Comparison of ENCODE assay signal across 18 cellular contexts in genomic region chr19:48958006-48958405, GRCh38. TPM values are rescaled to one million over a fixed set of nuclear protein-coding genes. Genes with fewer than 3 reads are reported as not detected.
DNase-seq lines count a peak whose midpoint lies in the region; ATAC-seq, FAIRE-seq and TF ChIP-seq lines count a peak whose summit lies in the region.
"Had no signal": no experiment of that assay in that cellular context is flagged by ENCODE, and none has a peak within 500 bp of the region (broad histone marks: within the 10 kb centered on the region; RNA-seq: fewer than 3 reads in every experiment).

No MANE protein-coding gene starts in this region.

- H3K4me2 ChIP-seq in endothelial cell of umbilical vein (ENCODE audit: insufficient read depth, low read length) (no peak overlapping the region), GM23248 (ENCODE audit: unreplicated experiment) (no peak overlapping the region)

- in situ Hi-C loops in GM23248 (cut with MboI) = no loop called here

- no peak for DNase-seq in activated naive CD4-positive, alpha-beta T cell treated with anti-CD3 and anti-CD28 coated beads, Interleukin-2, amount 10 ng/mL, durations not matched to agents 7 days and 5 days
- DNase-seq in activated naive CD4-positive, alpha-beta T cell treated with Interleukin-2 at 50 U/mL for 16 hours = no peak
- no peak for DNase-seq in activated B cell treated with CpG ODN at 0.5 μM for 24 hours
- DNase-seq in endothelial cell of umbilical vein (ENCODE audit: low read depth, low spot score) = no peak
- no peak for DNase-seq in DMS79 (lab: John Stamatoyannopoulos, UW)
- DNase-seq in esophagus muscularis mucosa (ENCODE audit: extremely low spot score) = no peak
- DNase-seq in GM23248 = no peak
- DNase-seq: ACHN, C1 segment of cervical spinal cord, H7, NCI-H1105 treated with DMSO at 0.1 percent for 48 hours, NCI-H1694, NCI-H2081 treated with DMSO at 0.1 percent for 48 hours, SJCRH30 had no signal

- H3K27ac Mint-ChIP-seq in activated naive CD4-positive, alpha-beta T cell treated with anti-CD3 and anti-CD28 coated beads, Interleukin-2, amount 10 ng/mL, durations not matched to agents 7 days and 5 days = peak overlapping the region; percentile 46
- H3K27ac Mint-ChIP-seq in activated B cell treated with CpG ODN at 0.5 μM for 24 hours = peak overlapping the region; percentile 24

- 96% methylated on average over 8 of the region's 8 CpGs for WGBS in esophagus muscularis mucosa
- WGBS in GM23248 (ENCODE audit: low coverage in 1 of 2, low lambda C conversion rate in 2 of 2, missing lambda C conversion rate in 2 of 2), 2 experiments = 89 to 96% methylated on average over 8 of the region's 8 CpGs

- no peaks in the 10 kb centered on the region for H3K9me3 Mint-ChIP-seq in activated naive CD4-positive, alpha-beta T cell treated with anti-CD3 and anti-CD28 coated beads, Interleukin-2, amount 10 ng/mL, durations not matched to agents 7 days and 5 days
- H3K9me3 Mint-ChIP-seq in activated B cell treated with CpG ODN at 0.5 μM for 24 hours = no peaks in the 10 kb centered on the region

- no peak for FAIRE-seq in endothelial cell of umbilical vein (lab: Jason Lieb, UNC)
- FAIRE-seq: D721Med had no signal

- H2AFZ ChIP-seq in endothelial cell of umbilical vein (ENCODE audit: low read depth, low read length) = no peak overlapping the region
- H2AFZ ChIP-seq in GM23248 = no peak overlapping the region

- peaks cover 5% of the 10 kb centered on the region for H3K4me1 ChIP-seq in HEK293 (ENCODE audit: control insufficient read depth, insufficient read depth, low read length)
- H3K4me1 ChIP-seq in endothelial cell of umbilical vein (ENCODE audit: control insufficient read depth, extremely low read depth, insufficient read depth, low read length) = peaks cover 21% of the 10 kb centered on the region
- peaks cover 17 to 38% (median 35%) of the 10 kb centered on the region in 4 donors for H3K4me1 ChIP-seq in esophagus muscularis mucosa
- peaks cover 15% of the 10 kb centered on the region for H3K4me1 ChIP-seq in GM23248 (ENCODE audit: insufficient read depth)

- H3K9ac ChIP-seq in endothelial cell of umbilical vein (replicated peaks; ENCODE audit: extremely low read depth, insufficient read depth, low read length) (no peak overlapping the region), GM23248 (no peak overlapping the region)

- H4K20me1 ChIP-seq in endothelial cell of umbilical vein (replicated peaks; ENCODE audit: control insufficient read depth, extremely low read depth, insufficient read depth, low read length) (no peaks in the 10 kb centered on the region), GM23248 (ENCODE audit: insufficient read depth) (no peaks in the 10 kb centered on the region)

- intact Hi-C loops in activated B cell treated with CpG ODN at 0.5 μM for 24 hours (cut with micrococcal nuclease) (no loop called here), endothelial cell of umbilical vein (cut with micrococcal nuclease) (no loop called here), esophagus muscularis mucosa (cut with DNase I) (no loop called here)

- no peaks in the 10 kb centered on the region for H3K9me1 ChIP-seq in endothelial cell of umbilical vein (replicated peaks; ENCODE audit: control insufficient read depth, extremely low read depth, insufficient read depth, low read length)

- dilution Hi-C loops in endothelial cell of umbilical vein (cut with MboI; ENCODE audit: extremely low pct_ligation_motif_present, low sequenced_read_pairs) = no loop called here

- peaks cover 51% of the 10 kb centered on the region for H3K36me3 Mint-ChIP-seq in activated naive CD4-positive, alpha-beta T cell treated with anti-CD3 and anti-CD28 coated beads, Interleukin-2, amount 10 ng/mL, durations not matched to agents 7 days and 5 days
- H3K36me3 Mint-ChIP-seq in activated B cell treated with CpG ODN at 0.5 μM for 24 hours (ENCODE audit: low read depth) = peaks cover 32% of the 10 kb centered on the region

- H3K27me3 Mint-ChIP-seq in activated naive CD4-positive, alpha-beta T cell treated with anti-CD3 and anti-CD28 coated beads, Interleukin-2, amount 10 ng/mL, durations not matched to agents 7 days and 5 days = no peaks in the 10 kb centered on the region
- H3K27me3 Mint-ChIP-seq in activated B cell treated with CpG ODN at 0.5 μM for 24 hours = no peaks in the 10 kb centered on the region

- H3K27ac ChIP-seq in HEK293 (ENCODE audit: extremely low read depth, low read depth, low read length) (no peak overlapping the region), endothelial cell of umbilical vein (ENCODE audit: insufficient read depth, low read depth, low read length) (no peak overlapping the region), esophagus muscularis mucosa (replicated peaks in 1 of 4) (no peak overlapping the region), GM23248 (no peak overlapping the region)
- H3K27ac ChIP-seq: SJCRH30 had no signal

- no peak for ATAC-seq in activated B cell treated with CpG ODN at 0.5 μM for 24 hours (ENCODE audit: low read depth)
- ATAC-seq: Panc1 had no signal

- no TSS peak for BruUV-seq in endothelial cell of umbilical vein (replicated peaks; lab: Mats Ljungman, UMichigan)

- H3K4me3 ChIP-seq in HEK293 (ENCODE audit: low read depth, low read length) (no peak overlapping the region), endothelial cell of umbilical vein (replicated peaks in 1 of 3; ENCODE audit: insufficient read depth in 1 of 3, low read depth in 1 of 3, low read length in 3 of 3) (no peak overlapping the region), esophagus muscularis mucosa (no peak overlapping the region), GM23248 (no peak overlapping the region)
- H3K4me3 ChIP-seq: SJCRH30 had no signal

- no peaks in the 10 kb centered on the region for H3K9me2 ChIP-seq in GM23248 (ENCODE audit: insufficient read depth)

- H3K27me3 ChIP-seq in endothelial cell of umbilical vein (ENCODE audit: control insufficient read depth in 2 of 2, insufficient read depth in 2 of 2, low read length in 2 of 2) (no peaks in the 10 kb centered on the region), esophagus muscularis mucosa (no peaks in the 10 kb centered on the region), GM23248 (replicated peaks; ENCODE audit: insufficient read depth) (no peaks in the 10 kb centered on the region)
- H3K27me3 ChIP-seq: SJCRH30 had no signal

- peaks cover 24% of the 10 kb centered on the region for H3K79me2 ChIP-seq in endothelial cell of umbilical vein (ENCODE audit: control insufficient read depth, insufficient read depth, low read length)
- peaks cover 31% of the 10 kb centered on the region for H3K79me2 ChIP-seq in GM23248 (ENCODE audit: insufficient read depth)

- TF ChIP-seq EP300 in esophagus muscularis mucosa (IDR thresholded peaks at IDR 0.05) = no peak

- H3F3A ChIP-seq in GM23248 (ENCODE audit: insufficient read depth) = peaks cover 22% of the 10 kb centered on the region

- no peak for TF ChIP-seq CTCF in HEK293 (tag by site-specific recombination; IDR thresholded peaks at IDR 0.05)
- no peak for TF ChIP-seq CTCF in activated B cell treated with CpG ODN at 0.5 μM for 24 hours (IDR thresholded peaks at IDR 0.05)
- TF ChIP-seq CTCF in endothelial cell of umbilical vein (IDR thresholded peaks at IDR 0.05; ENCODE audit: extremely low read depth in 1 of 2, insufficient read depth in 1 of 2, low read depth in 1 of 2, low read length in 2 of 2) = no peak
- TF ChIP-seq CTCF in esophagus muscularis mucosa (IDR thresholded peaks at IDR 0.05) = no peak

- POLR2A ChIA-PET in HEK293 (lab: Yijun Ruan, JAX) (interaction anchor here (0.6 to 1.1 kb wide), 4 partner anchors 15 to 156 kb away, joined by 4 to 6 read pairs (median 4); no protein-coding TSS in a partner anchor), activated B cell treated with CpG ODN at 0.5 μM for 24 hours (lab: Charles Lee) (interaction anchor here (0.6 to 4.9 kb wide), 2 partner anchors 34 to 84 kb away, joined by 3 to 53 read pairs; partner anchors contain the start of gene PPP1R15A), endothelial cell of umbilical vein (lab: Charles Lee) (no interaction called here)

- peaks cover 76% of the 10 kb centered on the region for H3K4me1 Mint-ChIP-seq in activated naive CD4-positive, alpha-beta T cell treated with anti-CD3 and anti-CD28 coated beads, Interleukin-2, amount 10 ng/mL, durations not matched to agents 7 days and 5 days
- peaks cover 44% of the 10 kb centered on the region for H3K4me1 Mint-ChIP-seq in activated B cell treated with CpG ODN at 0.5 μM for 24 hours

- CTCF ChIA-PET in activated naive CD4-positive, alpha-beta T cell treated with anti-CD3 and anti-CD28 coated beads, Interleukin-2, amount 10 ng/mL, durations not matched to agents 7 days and 5 days (lab: Charles Lee) = no interaction called here
- CTCF ChIA-PET in HEK293 (lab: Yijun Ruan, JAX) = no interaction called here
- CTCF ChIA-PET in activated B cell treated with CpG ODN at 0.5 μM for 24 hours (lab: Charles Lee) = no interaction called here
- CTCF ChIA-PET in endothelial cell of umbilical vein (lab: Charles Lee) = no interaction called here

- H3K9me3 ChIP-seq in HEK293 (ENCODE audit: control insufficient read depth, insufficient read depth, low read depth, low read length) (no peaks in the 10 kb centered on the region), endothelial cell of umbilical vein (replicated peaks; ENCODE audit: control insufficient read depth, insufficient read depth, low read length) (no peaks in the 10 kb centered on the region), esophagus muscularis mucosa (no peaks in the 10 kb centered on the region), GM23248 (ENCODE audit: low read depth) (no peaks in the 10 kb centered on the region)
- H3K9me3 ChIP-seq: SJCRH30 had no signal

- H3K36me3 ChIP-seq in HEK293 (ENCODE audit: control insufficient read depth in 2 of 2, insufficient read depth in 1 of 2, low read length in 2 of 2) = peaks cover 22 to 38% of the 10 kb centered on the region in 2 experiments; a peak in 2 of 3 replicates
- H3K36me3 ChIP-seq in endothelial cell of umbilical vein (ENCODE audit: control insufficient read depth in 2 of 2, extremely low read depth in 1 of 2, insufficient read depth in 2 of 2, low read length in 2 of 2) = peaks cover 0 to 3% of the 10 kb centered on the region in 2 experiments
- peaks cover 0 to 31% (median 3%) of the 10 kb centered on the region in 4 donors for H3K36me3 ChIP-seq in esophagus muscularis mucosa
- H3K36me3 ChIP-seq in GM23248 (ENCODE audit: low read depth) = peaks cover 7% of the 10 kb centered on the region; the same call in 1 of the 2 replicates

- H3K4me3 Mint-ChIP-seq in activated naive CD4-positive, alpha-beta T cell treated with anti-CD3 and anti-CD28 coated beads, Interleukin-2, amount 10 ng/mL, durations not matched to agents 7 days and 5 days = no peak overlapping the region
- H3K4me3 Mint-ChIP-seq in activated B cell treated with CpG ODN at 0.5 μM for 24 hours = no peak overlapping the region

- TF ChIP-seq POLR2A in endothelial cell of umbilical vein (IDR thresholded peaks at IDR 0.05; ENCODE audit: low read depth, low read length) (peak; percentile 61), esophagus muscularis mucosa (IDR thresholded peaks at IDR 0.05; ENCODE audit: low read depth) (no peak)

RNA-seq across cellular contexts. Expression of gene BAX, which starts 3.3 kb away (rescaled TPM):
- total RNA-seq in activated B cell treated with CpG ODN at 0.5 μM for 24 hours (111 and 129 TPM in 2 replicates), endothelial cell of umbilical vein (267 and 295 TPM in 2 replicates), esophagus muscularis mucosa (10 to 100 TPM; 39.0 to 50.4 (median 42.3) TPM)
- polyA plus RNA-seq in endothelial cell of umbilical vein (283 and 359 TPM in 2 replicates), GM23248 (2016; fragmentation: Nextera tagmentation; extraction: Ambion mirVana) (92.7 and 97.3 TPM in 2 replicates)
- 221 and 270 TPM in 2 replicates for polyA plus RNA-seq in endothelial cell of umbilical vein (2011; cell fraction: cytosol; rRNA removed)
- 241 and 245 TPM in 2 replicates for polyA plus RNA-seq in endothelial cell of umbilical vein (2011; cell fraction: nucleus; rRNA removed)
- 414 and 430 TPM in 2 replicates for polyA plus RNA-seq in endothelial cell of umbilical vein (2012)
- 121 and 127 TPM in 2 replicates for polyA minus RNA-seq in endothelial cell of umbilical vein
- polyA minus RNA-seq in endothelial cell of umbilical vein (2011; cell fraction: cytosol; rRNA and poly(A)+ RNA removed) = 38.0 TPM
- polyA minus RNA-seq in endothelial cell of umbilical vein (2011; cell fraction: nucleus; rRNA and poly(A)+ RNA removed) = 77.4 and 104 TPM in 2 replicates
- 106 and 119 TPM in 2 replicates for total RNA-seq in GM23248 (2014; rRNA removed; shearing (Covaris generic))

RNA-seq across cellular contexts. Expression of gene FTL, which starts 7.1 kb away (rescaled TPM):
- total RNA-seq in activated B cell treated with CpG ODN at 0.5 μM for 24 hours = 888 and 935 TPM in 2 replicates
- 1,636 and 1,937 TPM in 2 replicates for total RNA-seq in endothelial cell of umbilical vein
- 2,748 and 3,914 TPM in 2 replicates for polyA plus RNA-seq in endothelial cell of umbilical vein
- polyA plus RNA-seq in endothelial cell of umbilical vein (2011; cell fraction: cytosol; rRNA removed) = 1,662 and 2,128 TPM in 2 replicates
- polyA plus RNA-seq in endothelial cell of umbilical vein (2011; cell fraction: nucleus; rRNA removed) = 331 and 578 TPM in 2 replicates
- 2,261 and 3,115 TPM in 2 replicates for polyA plus RNA-seq in endothelial cell of umbilical vein (2012)
- 849 and 921 TPM in 2 replicates for polyA minus RNA-seq in endothelial cell of umbilical vein
- polyA minus RNA-seq in endothelial cell of umbilical vein (2011; cell fraction: cytosol; rRNA and poly(A)+ RNA removed) = 537 TPM
- 79.5 and 111 TPM in 2 replicates for polyA minus RNA-seq in endothelial cell of umbilical vein (2011; cell fraction: nucleus; rRNA and poly(A)+ RNA removed)
- 1,000 to 10,000 TPM; 3,246 to 4,339 (median 3,896) TPM for total RNA-seq in esophagus muscularis mucosa
- total RNA-seq in GM23248 (2014; rRNA removed; shearing (Covaris generic)) = 2,276 and 2,848 TPM in 2 replicates
- 8,171 and 8,242 TPM in 2 replicates for polyA plus RNA-seq in GM23248 (2016; fragmentation: Nextera tagmentation; extraction: Ambion mirVana)

RNA-seq across cellular contexts. Expression of gene DHDH, which starts 24.5 kb away (rescaled TPM):
- total RNA-seq in activated B cell treated with CpG ODN at 0.5 μM for 24 hours = not detected in 2 replicates
- not detected in 2 replicates for total RNA-seq in endothelial cell of umbilical vein
- polyA plus RNA-seq in endothelial cell of umbilical vein = not detected in 2 replicates
- polyA plus RNA-seq in endothelial cell of umbilical vein (2011; cell fraction: cytosol; rRNA removed) = not detected in 2 replicates
- polyA plus RNA-seq in endothelial cell of umbilical vein (2011; cell fraction: nucleus; rRNA removed) = not detected in 2 replicates
- polyA plus RNA-seq in endothelial cell of umbilical vein (2012) = not detected in 2 replicates
- not detected in 2 replicates for polyA minus RNA-seq in endothelial cell of umbilical vein
- not detected for polyA minus RNA-seq in endothelial cell of umbilical vein (2011; cell fraction: cytosol; rRNA and poly(A)+ RNA removed)
- not detected in 2 replicates for polyA minus RNA-seq in endothelial cell of umbilical vein (2011; cell fraction: nucleus; rRNA and poly(A)+ RNA removed)
- total RNA-seq in esophagus muscularis mucosa = under 1 TPM in 1 of 4 donors, not detected in 3; 0.57 TPM
- total RNA-seq in GM23248 (2014; rRNA removed; shearing (Covaris generic)) = not detected in 2 replicates
- not detected in 2 replicates for polyA plus RNA-seq in GM23248 (2016; fragmentation: Nextera tagmentation; extraction: Ambion mirVana)
- total RNA-seq: H7, NCI-H460, SJCRH30 had no signal

RNA-seq across cellular contexts. Expression of gene GYS1, which starts 35.1 kb away (rescaled TPM):
- 50.7 and 52.7 TPM in 2 replicates for total RNA-seq in activated B cell treated with CpG ODN at 0.5 μM for 24 hours
- total RNA-seq in endothelial cell of umbilical vein = 53.9 and 58.9 TPM in 2 replicates
- 39.0 and 41.7 TPM in 2 replicates for polyA plus RNA-seq in endothelial cell of umbilical vein
- polyA plus RNA-seq in endothelial cell of umbilical vein (2011; cell fraction: cytosol; rRNA removed) = 28.7 and 31.3 TPM in 2 replicates
- polyA plus RNA-seq in endothelial cell of umbilical vein (2011; cell fraction: nucleus; rRNA removed) = 58.2 and 75.4 TPM in 2 replicates
- 57.7 and 64.6 TPM in 2 replicates for polyA plus RNA-seq in endothelial cell of umbilical vein (2012)
- polyA minus RNA-seq in endothelial cell of umbilical vein = 41.1 and 61.1 TPM in 2 replicates
- 38.7 TPM for polyA minus RNA-seq in endothelial cell of umbilical vein (2011; cell fraction: cytosol; rRNA and poly(A)+ RNA removed)
- polyA minus RNA-seq in endothelial cell of umbilical vein (2011; cell fraction: nucleus; rRNA and poly(A)+ RNA removed) = 26.9 and 29.9 TPM in 2 replicates
- total RNA-seq in esophagus muscularis mucosa = 10 to 100 TPM; 33.3 to 39.3 (median 37.3) TPM
- total RNA-seq in GM23248 (2014; rRNA removed; shearing (Covaris generic)) = 78.4 and 80.1 TPM in 2 replicates
- 85.6 and 92.6 TPM in 2 replicates for polyA plus RNA-seq in GM23248 (2016; fragmentation: Nextera tagmentation; extraction: Ambion mirVana)

RNA-seq across cellular contexts. Expression of gene RUVBL2, which starts 35.7 kb away (rescaled TPM):
- total RNA-seq in activated B cell treated with CpG ODN at 0.5 μM for 24 hours (75.6 and 79.4 TPM in 2 replicates), endothelial cell of umbilical vein (110 and 115 TPM in 2 replicates), esophagus muscularis mucosa (100 to 1,000 TPM in 2 of 4 donors, 10 to 100 TPM in 2; 72.7 to 113 (median 97.6) TPM)
- polyA plus RNA-seq in endothelial cell of umbilical vein (185 and 200 TPM in 2 replicates), GM23248 (2016; fragmentation: Nextera tagmentation; extraction: Ambion mirVana) (129 and 130 TPM in 2 replicates)
- 190 and 194 TPM in 2 replicates for polyA plus RNA-seq in endothelial cell of umbilical vein (2011; cell fraction: cytosol; rRNA removed)
- polyA plus RNA-seq in endothelial cell of umbilical vein (2011; cell fraction: nucleus; rRNA removed) = 192 and 197 TPM in 2 replicates
- polyA plus RNA-seq in endothelial cell of umbilical vein (2012) = 148 and 185 TPM in 2 replicates
- 106 and 142 TPM in 2 replicates for polyA minus RNA-seq in endothelial cell of umbilical vein
- polyA minus RNA-seq in endothelial cell of umbilical vein (2011; cell fraction: cytosol; rRNA and poly(A)+ RNA removed) = 189 TPM
- 39.0 and 64.7 TPM in 2 replicates for polyA minus RNA-seq in endothelial cell of umbilical vein (2011; cell fraction: nucleus; rRNA and poly(A)+ RNA removed)
- 177 TPM in 2 replicates for total RNA-seq in GM23248 (2014; rRNA removed; shearing (Covaris generic))
